ENCODE assay signal across 1 cellular context in the genomic region with DNA sequence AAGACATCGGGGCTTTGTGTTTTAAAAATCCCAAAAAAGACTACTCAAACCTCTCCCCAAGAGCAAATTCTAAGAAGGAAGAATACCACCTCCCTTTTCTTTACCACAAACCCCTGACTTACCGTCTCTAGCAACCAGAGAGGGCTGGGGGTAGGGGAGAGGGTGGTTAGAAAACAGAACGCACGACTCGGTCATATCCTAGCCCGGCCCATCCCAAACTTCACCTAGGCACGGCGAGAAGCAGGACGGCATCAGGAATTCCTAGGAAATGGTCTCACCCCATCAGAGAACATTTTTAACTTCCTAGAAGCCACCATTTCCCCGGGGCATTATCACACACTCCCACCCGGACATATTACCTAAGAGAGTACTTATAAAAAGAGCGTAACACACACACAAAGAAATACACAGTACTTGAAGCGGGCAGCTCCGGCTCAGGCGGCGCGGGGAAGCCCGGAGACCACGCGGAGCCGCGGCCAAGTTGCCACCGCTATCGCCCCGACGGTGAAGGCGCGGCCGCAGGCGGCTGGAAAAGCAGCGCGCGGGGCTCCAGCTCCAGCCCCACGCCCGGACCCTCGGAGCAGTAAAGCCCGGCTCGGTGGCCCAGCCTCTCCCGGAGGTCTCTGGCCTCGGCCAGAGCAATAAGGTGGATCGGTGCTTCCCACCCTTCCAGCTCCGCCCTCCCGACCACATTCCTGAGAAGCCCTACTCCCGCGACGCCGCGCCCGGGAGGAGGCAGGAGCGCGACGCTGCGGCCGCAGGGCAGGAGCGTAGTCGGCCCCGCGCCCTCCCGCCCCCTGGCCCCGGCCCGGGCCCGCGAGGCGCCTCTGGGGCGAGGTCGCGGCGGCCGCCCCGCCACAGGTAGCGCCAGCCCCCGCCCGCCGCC.
TF ChIP-seq lines count a peak whose summit lies in the region.

No MANE protein-coding gene starts in this region.

TF ChIP-seq in HepG2, 621 proteins besides CTCF, POLR2A, EP300 and RAD21 (continued from another document and continues in another):
- TF ChIP-seq ZNF644 (CRISPR knock-in tag; IDR thresholded peaks at IDR 0.05; ENCODE audit: low read depth), result no peak
- no peak for TF ChIP-seq RARA (CRISPR knock-in tag; IDR thresholded peaks at IDR 0.05)
- no peak; the same call in 1 of the 2 replicates for TF ChIP-seq ZNF768 (CRISPR knock-in tag; IDR thresholded peaks at IDR 0.05)
- no peak for TF ChIP-seq SETDB1 (CRISPR knock-in tag; IDR thresholded peaks at IDR 0.05; ENCODE audit: borderline replicate concordance)
- TF ChIP-seq FOXO1 (CRISPR knock-in tag; IDR thresholded peaks at IDR 0.05), result no peak
- TF ChIP-seq KMT2A (CRISPR knock-in tag; IDR thresholded peaks at IDR 0.05), result peak; percentile 88
- TF ChIP-seq ZNF251 (CRISPR knock-in tag; IDR thresholded peaks at IDR 0.05), result no peak
- TF ChIP-seq ZNF253 (CRISPR knock-in tag; IDR thresholded peaks at IDR 0.05; ENCODE audit: borderline replicate concordance), result no peak
- no peak for TF ChIP-seq ARNTL (CRISPR knock-in tag; IDR thresholded peaks at IDR 0.05)
- TF ChIP-seq, protein P1, sequence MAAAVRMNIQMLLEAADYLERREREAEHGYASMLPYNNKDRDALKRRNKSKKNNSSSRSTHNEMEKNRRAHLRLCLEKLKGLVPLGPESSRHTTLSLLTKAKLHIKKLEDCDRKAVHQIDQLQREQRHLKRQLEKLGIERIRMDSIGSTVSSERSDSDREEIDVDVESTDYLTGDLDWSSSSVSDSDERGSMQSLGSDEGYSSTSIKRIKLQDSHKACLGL (CRISPR knock-in tag; IDR thresholded peaks at IDR 0.05), result no peak
- TF ChIP-seq ZBTB1 (CRISPR knock-in tag; IDR thresholded peaks at IDR 0.05; ENCODE audit: borderline replicate concordance), result no peak
- peak; percentile 73 for TF ChIP-seq CHD2 (IDR thresholded peaks at IDR 0.05; ENCODE audit: low read depth, low read length)
- TF ChIP-seq CHD4 (IDR thresholded peaks at IDR 0.05; ENCODE audit: borderline replicate concordance, low read length), result no peak
- TF ChIP-seq NR2C2 (CRISPR knock-in tag; IDR thresholded peaks at IDR 0.05; ENCODE audit: borderline replicate concordance), result no peak
- no peak for TF ChIP-seq ZNF563 (CRISPR knock-in tag; IDR thresholded peaks at IDR 0.05)
- no peak for TF ChIP-seq AGO1 (IDR thresholded peaks at IDR 0.05; ENCODE audit: low read depth, low read length, poor library complexity, severe bottlenecking)
- TF ChIP-seq NCOA5 (CRISPR knock-in tag; IDR thresholded peaks at IDR 0.05), result no peak
- no peak for TF ChIP-seq HES4 (CRISPR knock-in tag; IDR thresholded peaks at IDR 0.05; ENCODE audit: borderline replicate concordance)
- no peak for TF ChIP-seq NFYC (CRISPR knock-in tag; IDR thresholded peaks at IDR 0.05)
- TF ChIP-seq, protein P2, sequence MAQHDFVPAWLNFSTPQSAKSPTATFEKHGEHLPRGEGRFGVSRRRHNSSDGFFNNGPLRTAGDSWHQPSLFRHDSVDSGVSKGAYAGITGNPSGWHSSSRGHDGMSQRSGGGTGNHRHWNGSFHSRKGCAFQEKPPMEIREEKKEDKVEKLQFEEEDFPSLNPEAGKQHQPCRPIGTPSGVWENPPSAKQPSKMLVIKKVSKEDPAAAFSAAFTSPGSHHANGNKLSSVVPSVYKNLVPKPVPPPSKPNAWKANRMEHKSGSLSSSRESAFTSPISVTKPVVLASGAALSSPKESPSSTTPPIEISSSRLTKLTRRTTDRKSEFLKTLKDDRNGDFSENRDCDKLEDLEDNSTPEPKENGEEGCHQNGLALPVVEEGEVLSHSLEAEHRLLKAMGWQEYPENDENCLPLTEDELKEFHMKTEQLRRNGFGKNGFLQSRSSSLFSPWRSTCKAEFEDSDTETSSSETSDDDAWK (CRISPR knock-in tag; IDR thresholded peaks at IDR 0.05), result no peak
- TF ChIP-seq ZNF34 (CRISPR knock-in tag; IDR thresholded peaks at IDR 0.05; ENCODE audit: borderline replicate concordance), result no peak
- TF ChIP-seq BORCS8-MEF2B (CRISPR knock-in tag; IDR thresholded peaks at IDR 0.05), result 0 out of 2 replicates have a peak, but pooled peaks have one; percentile 7
- no peak; the same call in 1 of the 2 replicates for TF ChIP-seq HOXA5 (CRISPR knock-in tag; IDR thresholded peaks at IDR 0.05)
- TF ChIP-seq DMAP1 (CRISPR knock-in tag; IDR thresholded peaks at IDR 0.05), result peak; percentile 47; the same call in 1 of the 2 replicates
- TF ChIP-seq, protein P3, sequence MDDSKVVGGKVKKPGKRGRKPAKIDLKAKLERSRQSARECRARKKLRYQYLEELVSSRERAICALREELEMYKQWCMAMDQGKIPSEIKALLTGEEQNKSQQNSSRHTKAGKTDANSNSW (CRISPR knock-in tag; IDR thresholded peaks at IDR 0.05; ENCODE audit: borderline replicate concordance), result no peak
- no peak for TF ChIP-seq ZNF761 (CRISPR knock-in tag; conservative IDR thresholded peaks at IDR 0.05)
- TF ChIP-seq, protein P4, sequence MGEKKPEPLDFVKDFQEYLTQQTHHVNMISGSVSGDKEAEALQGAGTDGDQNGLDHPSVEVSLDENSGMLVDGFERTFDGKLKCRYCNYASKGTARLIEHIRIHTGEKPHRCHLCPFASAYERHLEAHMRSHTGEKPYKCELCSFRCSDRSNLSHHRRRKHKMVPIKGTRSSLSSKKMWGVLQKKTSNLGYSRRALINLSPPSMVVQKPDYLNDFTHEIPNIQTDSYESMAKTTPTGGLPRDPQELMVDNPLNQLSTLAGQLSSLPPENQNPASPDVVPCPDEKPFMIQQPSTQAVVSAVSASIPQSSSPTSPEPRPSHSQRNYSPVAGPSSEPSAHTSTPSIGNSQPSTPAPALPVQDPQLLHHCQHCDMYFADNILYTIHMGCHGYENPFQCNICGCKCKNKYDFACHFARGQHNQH (CRISPR knock-in tag; IDR thresholded peaks at IDR 0.05), result 0 out of 2 replicates have a peak, but pooled peaks have one; percentile 43
- no peak for TF ChIP-seq ARID2 (CRISPR knock-in tag; IDR thresholded peaks at IDR 0.05; ENCODE audit: borderline replicate concordance)
- TF ChIP-seq CREB1 (IDR thresholded peaks at IDR 0.05), result no peak
- no peak for TF ChIP-seq CREB1 (CRISPR knock-in tag; IDR thresholded peaks at IDR 0.05)
- TF ChIP-seq ZNF850 (CRISPR knock-in tag; conservative IDR thresholded peaks at IDR 0.05), result no peak
- TF ChIP-seq, protein P5, sequence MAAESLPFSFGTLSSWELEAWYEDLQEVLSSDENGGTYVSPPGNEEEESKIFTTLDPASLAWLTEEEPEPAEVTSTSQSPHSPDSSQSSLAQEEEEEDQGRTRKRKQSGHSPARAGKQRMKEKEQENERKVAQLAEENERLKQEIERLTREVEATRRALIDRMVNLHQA (CRISPR knock-in tag; IDR thresholded peaks at IDR 0.05), result no peak
- no peak for TF ChIP-seq ZNF776 (CRISPR knock-in tag; IDR thresholded peaks at IDR 0.05)
- no peak for TF ChIP-seq ZMYM3 (CRISPR knock-in tag; IDR thresholded peaks at IDR 0.05)
- no peak for TF ChIP-seq CEBPB (IDR thresholded peaks at IDR 0.05; ENCODE audit: borderline replicate concordance, low read depth, low read length)
- no peak; the same call in 1 of the 2 replicates for TF ChIP-seq ZNF441 (CRISPR knock-in tag; IDR thresholded peaks at IDR 0.05; ENCODE audit: borderline replicate concordance)
- TF ChIP-seq ZNF20 (CRISPR knock-in tag; IDR thresholded peaks at IDR 0.05), result no peak
- TF ChIP-seq, protein P6, sequence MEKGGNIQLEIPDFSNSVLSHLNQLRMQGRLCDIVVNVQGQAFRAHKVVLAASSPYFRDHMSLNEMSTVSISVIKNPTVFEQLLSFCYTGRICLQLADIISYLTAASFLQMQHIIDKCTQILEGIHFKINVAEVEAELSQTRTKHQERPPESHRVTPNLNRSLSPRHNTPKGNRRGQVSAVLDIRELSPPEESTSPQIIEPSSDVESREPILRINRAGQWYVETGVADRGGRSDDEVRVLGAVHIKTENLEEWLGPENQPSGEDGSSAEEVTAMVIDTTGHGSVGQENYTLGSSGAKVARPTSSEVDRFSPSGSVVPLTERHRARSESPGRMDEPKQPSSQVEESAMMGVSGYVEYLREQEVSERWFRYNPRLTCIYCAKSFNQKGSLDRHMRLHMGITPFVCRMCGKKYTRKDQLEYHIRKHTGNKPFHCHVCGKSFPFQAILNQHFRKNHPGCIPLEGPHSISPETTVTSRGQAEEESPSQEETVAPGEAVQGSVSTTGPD (CRISPR knock-in tag; IDR thresholded peaks at IDR 0.05), result no peak
- no peak for TF ChIP-seq ARNT (IDR thresholded peaks at IDR 0.05)
- no peak for TF ChIP-seq ZSCAN25 (CRISPR knock-in tag; IDR thresholded peaks at IDR 0.05)
- 0 out of 2 replicates have a peak, but pooled peaks have one; percentile 19 for TF ChIP-seq ZNF224 (CRISPR knock-in tag; IDR thresholded peaks at IDR 0.05)
- no peak for TF ChIP-seq HOXA7 (CRISPR knock-in tag; IDR thresholded peaks at IDR 0.05)
- TF ChIP-seq HDAC1 (CRISPR knock-in tag; IDR thresholded peaks at IDR 0.05), result peak; percentile 44
- no peak for TF ChIP-seq CAMTA2 (CRISPR knock-in tag; IDR thresholded peaks at IDR 0.05; ENCODE audit: borderline replicate concordance)
- TF ChIP-seq, protein P7, sequence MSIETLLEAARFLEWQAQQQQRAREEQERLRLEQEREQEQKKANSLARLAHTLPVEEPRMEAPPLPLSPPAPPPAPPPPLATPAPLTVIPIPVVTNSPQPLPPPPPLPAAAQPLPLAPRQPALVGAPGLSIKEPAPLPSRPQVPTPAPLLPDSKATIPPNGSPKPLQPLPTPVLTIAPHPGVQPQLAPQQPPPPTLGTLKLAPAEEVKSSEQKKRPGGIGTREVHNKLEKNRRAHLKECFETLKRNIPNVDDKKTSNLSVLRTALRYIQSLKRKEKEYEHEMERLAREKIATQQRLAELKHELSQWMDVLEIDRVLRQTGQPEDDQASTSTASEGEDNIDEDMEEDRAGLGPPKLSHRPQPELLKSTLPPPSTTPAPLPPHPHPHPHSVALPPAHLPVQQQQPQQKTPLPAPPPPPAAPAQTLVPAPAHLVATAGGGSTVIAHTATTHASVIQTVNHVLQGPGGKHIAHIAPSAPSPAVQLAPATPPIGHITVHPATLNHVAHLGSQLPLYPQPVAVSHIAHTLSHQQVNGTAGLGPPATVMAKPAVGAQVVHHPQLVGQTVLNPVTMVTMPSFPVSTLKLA (IDR thresholded peaks at IDR 0.05), result no peak
- TF ChIP-seq ZNF816 (CRISPR knock-in tag; IDR thresholded peaks at IDR 0.05; ENCODE audit: borderline replicate concordance), result no peak
- no peak for TF ChIP-seq SIX4 (CRISPR knock-in tag; IDR thresholded peaks at IDR 0.05)
- TF ChIP-seq JARID2 (CRISPR knock-in tag; IDR thresholded peaks at IDR 0.05; ENCODE audit: insufficient replicate concordance), result no peak
- 0 out of 2 replicates have a peak, but pooled peaks have one; percentile 21 for TF ChIP-seq YEATS4 (CRISPR knock-in tag; IDR thresholded peaks at IDR 0.05; ENCODE audit: borderline replicate concordance)
- TF ChIP-seq NFE2 (CRISPR knock-in tag; IDR thresholded peaks at IDR 0.05), result no peak
- no peak for TF ChIP-seq TARDBP (CRISPR knock-in tag; IDR thresholded peaks at IDR 0.05)
- no peak for TF ChIP-seq SRSF9 (IDR thresholded peaks at IDR 0.05; ENCODE audit: borderline replicate concordance, insufficient read depth, low read depth, low read length, poor library complexity, severe bottlenecking)
- TF ChIP-seq NFRKB (IDR thresholded peaks at IDR 0.05), result no peak
- no peak for TF ChIP-seq ZNF17 (CRISPR knock-in tag; IDR thresholded peaks at IDR 0.05)
- TF ChIP-seq, protein P8, sequence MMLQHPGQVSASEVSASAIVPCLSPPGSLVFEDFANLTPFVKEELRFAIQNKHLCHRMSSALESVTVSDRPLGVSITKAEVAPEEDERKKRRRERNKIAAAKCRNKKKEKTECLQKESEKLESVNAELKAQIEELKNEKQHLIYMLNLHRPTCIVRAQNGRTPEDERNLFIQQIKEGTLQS (CRISPR knock-in tag; IDR thresholded peaks at IDR 0.05), result no peak
- TF ChIP-seq ZNF264 (CRISPR knock-in tag; IDR thresholded peaks at IDR 0.05), result no peak
- TF ChIP-seq ZNF709 (CRISPR knock-in tag; IDR thresholded peaks at IDR 0.05), result no peak
- no peak for TF ChIP-seq KLF6 (CRISPR knock-in tag; IDR thresholded peaks at IDR 0.05)
- TF ChIP-seq ARNT2 (CRISPR knock-in tag; IDR thresholded peaks at IDR 0.05; ENCODE audit: low read depth), result no peak
- TF ChIP-seq, protein P9, sequence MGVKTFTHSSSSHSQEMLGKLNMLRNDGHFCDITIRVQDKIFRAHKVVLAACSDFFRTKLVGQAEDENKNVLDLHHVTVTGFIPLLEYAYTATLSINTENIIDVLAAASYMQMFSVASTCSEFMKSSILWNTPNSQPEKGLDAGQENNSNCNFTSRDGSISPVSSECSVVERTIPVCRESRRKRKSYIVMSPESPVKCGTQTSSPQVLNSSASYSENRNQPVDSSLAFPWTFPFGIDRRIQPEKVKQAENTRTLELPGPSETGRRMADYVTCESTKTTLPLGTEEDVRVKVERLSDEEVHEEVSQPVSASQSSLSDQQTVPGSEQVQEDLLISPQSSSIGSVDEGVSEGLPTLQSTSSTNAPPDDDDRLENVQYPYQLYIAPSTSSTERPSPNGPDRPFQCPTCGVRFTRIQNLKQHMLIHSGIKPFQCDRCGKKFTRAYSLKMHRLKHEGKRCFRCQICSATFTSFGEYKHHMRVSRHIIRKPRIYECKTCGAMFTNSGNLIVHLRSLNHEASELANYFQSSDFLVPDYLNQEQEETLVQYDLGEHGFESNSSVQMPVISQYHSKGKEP (CRISPR knock-in tag; IDR thresholded peaks at IDR 0.05), result no peak
- TF ChIP-seq, protein P10, sequence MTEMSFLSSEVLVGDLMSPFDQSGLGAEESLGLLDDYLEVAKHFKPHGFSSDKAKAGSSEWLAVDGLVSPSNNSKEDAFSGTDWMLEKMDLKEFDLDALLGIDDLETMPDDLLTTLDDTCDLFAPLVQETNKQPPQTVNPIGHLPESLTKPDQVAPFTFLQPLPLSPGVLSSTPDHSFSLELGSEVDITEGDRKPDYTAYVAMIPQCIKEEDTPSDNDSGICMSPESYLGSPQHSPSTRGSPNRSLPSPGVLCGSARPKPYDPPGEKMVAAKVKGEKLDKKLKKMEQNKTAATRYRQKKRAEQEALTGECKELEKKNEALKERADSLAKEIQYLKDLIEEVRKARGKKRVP (CRISPR knock-in tag; IDR thresholded peaks at IDR 0.05), result no peak
- TF ChIP-seq ZNF337 (CRISPR knock-in tag; IDR thresholded peaks at IDR 0.05; ENCODE audit: borderline replicate concordance, low read depth), result no peak
- no peak for TF ChIP-seq ZNF556 (CRISPR knock-in tag; IDR thresholded peaks at IDR 0.05; ENCODE audit: borderline replicate concordance)
